ENCODE assay signal across 24 cellular contexts in the genomic region with DNA sequence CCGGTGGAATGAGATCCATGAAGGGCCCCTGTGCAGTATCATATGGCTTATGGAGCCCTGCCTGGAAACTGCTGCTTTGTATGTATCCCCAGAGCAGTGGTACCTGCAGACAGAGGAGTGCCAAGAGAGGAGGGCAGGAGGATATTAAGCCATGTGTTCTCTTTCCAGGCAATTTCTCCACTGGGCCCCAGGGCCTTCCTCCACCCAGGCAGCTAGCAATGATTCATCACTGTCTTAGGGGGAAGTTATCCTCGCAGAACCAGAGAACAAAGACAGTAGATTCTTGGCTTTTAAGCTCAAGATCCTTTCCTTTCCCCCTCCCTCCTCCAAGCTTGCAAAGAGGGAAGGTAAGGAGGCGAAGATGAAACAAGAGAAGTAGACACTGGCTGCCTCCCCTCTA.
DNase-seq lines count a peak whose midpoint lies in the region; FAIRE-seq and TF ChIP-seq lines count a peak whose summit lies in the region.
"Had no signal": no experiment of that assay in that cellular context is flagged by ENCODE, and none has a peak within 500 bp of the region (broad histone marks: within the 10 kb centered on the region; RNA-seq: fewer than 3 reads in every experiment).

No MANE protein-coding gene starts in this region.

- H3K4me1 ChIP-seq in keratinocyte (ENCODE audit: control insufficient read depth, extremely low read depth, insufficient read depth, low read length) (peaks cover 30% of the 10 kb centered on the region), Karpas-422 (ENCODE audit: low read length) (no peaks in the 10 kb centered on the region)
- H3K4me1 ChIP-seq: gastrocnemius medialis, right lobe of liver, transverse colon had no signal

- H3K4me2 ChIP-seq in keratinocyte (ENCODE audit: control insufficient read depth, extremely low read depth, insufficient read depth, low read depth, low read length) (peak overlapping the region; percentile 13), Karpas-422 (ENCODE audit: low read depth, low read length, poor library complexity, severe bottlenecking) (no peak overlapping the region)
- H3K4me2 ChIP-seq: KMS-11 had no signal

- no peaks in the 10 kb centered on the region for H3K9me2 ChIP-seq in Karpas-422 (replicated peaks; ENCODE audit: insufficient read depth, low read length)

- TF ChIP-seq CTCF in bronchial epithelial cell (IDR thresholded peaks at IDR 0.05; ENCODE audit: insufficient read depth, low read length, severe bottlenecking) (no peak), keratinocyte (optimal IDR thresholded peaks at IDR 0.05 in 1 of 3, IDR thresholded peaks at IDR 0.05 in 1 of 3, conservative IDR thresholded peaks at IDR 0.05 in 1 of 3; ENCODE audit: extremely low read depth in 1 of 3, insufficient read depth in 2 of 3, low read length in 3 of 3) (no peak)

- H3K9ac ChIP-seq in keratinocyte (ENCODE audit: control insufficient read depth, extremely low read depth, insufficient read depth, low read length) (no peak overlapping the region), Karpas-422 (ENCODE audit: low read length) (no peak overlapping the region)
- H3K9ac ChIP-seq: KMS-11 had no signal

- H3K27me3 ChIP-seq in bronchial epithelial cell (ENCODE audit: control insufficient read depth, insufficient read depth, low read length) (no peaks in the 10 kb centered on the region), keratinocyte (ENCODE audit: control insufficient read depth, extremely low read depth, insufficient read depth, low read length) (no peaks in the 10 kb centered on the region), Karpas-422 (ENCODE audit: low read length) (no peaks in the 10 kb centered on the region)
- H3K27me3 ChIP-seq: gastrocnemius medialis, right lobe of liver, transverse colon had no signal

- H3K79me2 ChIP-seq in keratinocyte (ENCODE audit: control insufficient read depth, insufficient read depth, low read length) (no peaks in the 10 kb centered on the region), Karpas-422 (ENCODE audit: low read length) (no peaks in the 10 kb centered on the region)

- H4K20me1 ChIP-seq in keratinocyte (ENCODE audit: control insufficient read depth, extremely low read depth, insufficient read depth, low read length), result no peaks in the 10 kb centered on the region
- no peaks in the 10 kb centered on the region for H4K20me1 ChIP-seq in Karpas-422 (ENCODE audit: insufficient read depth, low read depth, low read length)

- FAIRE-seq in bronchial epithelial cell (lab: Jason Lieb, UNC) (peak; percentile 40), keratinocyte (lab: Jason Lieb, UNC) (peak; percentile 97)
- FAIRE-seq: A204.1, kidney had no signal

- H3K27ac ChIP-seq in keratinocyte (ENCODE audit: control insufficient read depth, insufficient read depth, low read length) (no peak overlapping the region), Karpas-422 (ENCODE audit: low read length) (no peak overlapping the region)
- H3K27ac ChIP-seq: gastrocnemius medialis, KMS-11, right lobe of liver, transverse colon had no signal

- H3K4me3 ChIP-seq in bronchial epithelial cell (ENCODE audit: low read depth, low read length) (no peak overlapping the region), keratinocyte (ENCODE audit: control insufficient read depth in 2 of 3, extremely low read depth in 1 of 3, insufficient read depth in 2 of 3, low read depth in 1 of 3, low read length in 3 of 3) (no peak overlapping the region), Karpas-422 (ENCODE audit: low read length) (no peak overlapping the region)
- H3K4me3 ChIP-seq: gastrocnemius medialis, right lobe of liver, transverse colon had no signal

- H2AFZ ChIP-seq in keratinocyte (ENCODE audit: control insufficient read depth, low read length), result peak overlapping the region; percentile 39
- no peak overlapping the region for H2AFZ ChIP-seq in Karpas-422 (ENCODE audit: low read length)

- dilution Hi-C loops in keratinocyte (cut with MboI; ENCODE audit: extremely low pct_ligation_motif_present, low sequenced_read_pairs), result no loop called here

- peak; percentile 40 for DNase-seq in COLO829 (ENCODE audit: low spot score)
- peak; percentile 54 for DNase-seq in NCI-H226
- peak; percentile 61 for DNase-seq in bronchial epithelial cell (ENCODE audit: low read depth)
- DNase-seq in keratinocyte (ENCODE audit: low read depth, low spot score), result peak; percentile 33
- DNase-seq in NK-92 treated with Interleukin-12 subunit alpha and Interleukin-12 subunit beta, amount 100 ng/mL, for 24 hours (lab: John Stamatoyannopoulos, UW), result no peak
- no peak for DNase-seq in GM19240 (ENCODE audit: insufficient read length, low spot score)
- DNase-seq in NCI-H2107 treated with DMSO at 0.1 percent for 48 hours (lab: John Stamatoyannopoulos, UW; ENCODE audit: unreplicated experiment), result no peak
- no peak for DNase-seq in Karpas-422
- DNase-seq: activated CD8-positive, alpha-beta memory T cell treated with anti-CD3 and anti-CD28 coated beads for 24 hours; activated naive CD4-positive, alpha-beta T cell; activated T-cell treated with anti-CD3 and anti-CD28 coated beads, Interleukin-2, amount 50 U/mL, for 24 hours; amniotic stem cell; central memory CD4-positive, alpha-beta T cell; gastrocnemius medialis; hypothalamus; kidney; NCI-H1694 treated with DMSO at 0.1 percent for 48 hours; NCI-H2227 treated with DMSO at 0.1 percent for 48 hours; NCI-H748 treated with DMSO at 0.1 percent for 48 hours; right lobe of liver; Right ventricle myocardium superior; transverse colon had no signal

- H3K36me3 ChIP-seq in bronchial epithelial cell (ENCODE audit: control insufficient read depth, insufficient read depth, low read length) (no peaks in the 10 kb centered on the region), keratinocyte (ENCODE audit: control insufficient read depth in 2 of 2, extremely low read depth in 1 of 2, insufficient read depth in 2 of 2, low read length in 2 of 2) (no peaks in the 10 kb centered on the region), Karpas-422 (ENCODE audit: insufficient read depth, low read length) (no peaks in the 10 kb centered on the region)
- H3K36me3 ChIP-seq: gastrocnemius medialis, right lobe of liver, transverse colon had no signal

- no peaks in the 10 kb centered on the region for H3K9me3 ChIP-seq in keratinocyte (ENCODE audit: control insufficient read depth, low read depth, low read length)
- peaks cover 18% of the 10 kb centered on the region for H3K9me3 ChIP-seq in Karpas-422 (ENCODE audit: low read length)
- H3K9me3 ChIP-seq: gastrocnemius medialis, right lobe of liver, transverse colon had no signal

- no peaks in the 10 kb centered on the region for H3K9me1 ChIP-seq in keratinocyte (ENCODE audit: control insufficient read depth, extremely low read depth, insufficient read depth, low read length)

Comparison
In these comparisons a context has a peak if more than half of its experiments do, and no peak if none do; other contexts are left out.
1. DNase-seq: peak in COLO829 (single experiment), NCI-H226 (single experiment), bronchial epithelial cell (single experiment) and keratinocyte (single experiment); none in NK-92 treated with Interleukin-12 subunit alpha and Interleukin-12 subunit beta, amount 100 ng/mL, for 24 hours (single experiment), GM19240 (single experiment), NCI-H2107 treated with DMSO at 0.1 percent for 48 hours (single experiment) and Karpas-422 (single experiment).